ENCODE assay signal across 9 cellular contexts in genomic region chr12:1473418-1473817, GRCh38.
DNase-seq lines count a peak whose midpoint lies in the region; ATAC-seq, FAIRE-seq and TF ChIP-seq lines count a peak whose summit lies in the region.
"Had no signal": no experiment of that assay in that cellular context is flagged by ENCODE, and none has a peak within 500 bp of the region (broad histone marks: within the 10 kb centered on the region; RNA-seq: fewer than 3 reads in every experiment).

No MANE protein-coding gene starts in this region.

- H3K36me3 Mint-ChIP-seq in activated naive CD8-positive, alpha-beta T cell treated with anti-CD3 and anti-CD28 coated beads for 36 hours = peaks cover 3% of the 10 kb centered on the region
- peaks cover 36% of the 10 kb centered on the region for H3K36me3 Mint-ChIP-seq in nephron progenitor cell (ENCODE audit: low read depth)

- no peak for ATAC-seq in GM18909 (IDR thresholded peaks at IDR 0.05; ENCODE audit: poor library complexity, unreplicated experiment)

- FAIRE-seq in GM12892 (lab: Jason Lieb, UNC) = no peak

- TF ChIP-seq POLR2A in NB4 (IDR thresholded peaks at IDR 0.05; ENCODE audit: extremely low read depth, insufficient read length) (no peak), GM12892 (IDR thresholded peaks at IDR 0.05; ENCODE audit: low read depth, low read length) (no peak)

- peak overlapping the region; percentile 13 for H3K4me3 ChIP-seq in NB4 (ENCODE audit: low read depth, low read length)

- TF ChIP-seq CTCF in NB4 (IDR thresholded peaks at IDR 0.05; ENCODE audit: low read depth, low read length) (no peak), nephron progenitor cell (IDR thresholded peaks at IDR 0.05) (no peak)

- H3K4me3 Mint-ChIP-seq in activated naive CD8-positive, alpha-beta T cell treated with anti-CD3 and anti-CD28 coated beads for 36 hours = peak overlapping the region; percentile 18
- H3K4me3 Mint-ChIP-seq in nephron progenitor cell = no peak overlapping the region

- H3K27me3 Mint-ChIP-seq in activated naive CD8-positive, alpha-beta T cell treated with anti-CD3 and anti-CD28 coated beads for 36 hours = no peaks in the 10 kb centered on the region
- peaks cover 2% of the 10 kb centered on the region for H3K27me3 Mint-ChIP-seq in nephron progenitor cell (ENCODE audit: low read depth, poor library complexity)

- DNase-seq in GF-D8 (lab: John Stamatoyannopoulos, UW) = peak; percentile 80
- DNase-seq in NB4 (ENCODE audit: low read depth) = peak; percentile 85
- DNase-seq in activated naive CD8-positive, alpha-beta T cell treated with anti-CD3 and anti-CD28 coated beads for 36 hours = peak; percentile 41
- DNase-seq in nephron progenitor cell = no peak
- no peak for DNase-seq in GM12892 (ENCODE audit: insufficient read length)
- DNase-seq in inferior parietal cortex (ENCODE audit: extremely low spot score) = no peak
- DNase-seq: activated effector memory CD4-positive, alpha-beta T cell treated with anti-CD3 and anti-CD28 coated beads, Interleukin-2, amount 50 U/mL, for 16 hours; NCI-H2171 had no signal

- no peaks in the 10 kb centered on the region for H3K9me3 Mint-ChIP-seq in activated naive CD8-positive, alpha-beta T cell treated with anti-CD3 and anti-CD28 coated beads for 36 hours
- peaks cover 4% of the 10 kb centered on the region for H3K9me3 Mint-ChIP-seq in nephron progenitor cell

- no peak overlapping the region for H3K27ac Mint-ChIP-seq in activated naive CD8-positive, alpha-beta T cell treated with anti-CD3 and anti-CD28 coated beads for 36 hours
- peak overlapping the region; percentile 58 for H3K27ac Mint-ChIP-seq in nephron progenitor cell

- peaks cover 3% of the 10 kb centered on the region for H3K4me1 Mint-ChIP-seq in activated naive CD8-positive, alpha-beta T cell treated with anti-CD3 and anti-CD28 coated beads for 36 hours
- H3K4me1 Mint-ChIP-seq in nephron progenitor cell = peaks cover 36% of the 10 kb centered on the region

Comparison
In these comparisons a context has a peak if more than half of its experiments do, and no peak if none do; other contexts are left out.
1. DNase-seq: peak in GF-D8 (single experiment), NB4 (single experiment) and activated naive CD8-positive, alpha-beta T cell treated with anti-CD3 and anti-CD28 coated beads for 36 hours (single experiment); none in nephron progenitor cell (single experiment), GM12892 (single experiment) and inferior parietal cortex (single experiment).